In the genomic region with DNA sequence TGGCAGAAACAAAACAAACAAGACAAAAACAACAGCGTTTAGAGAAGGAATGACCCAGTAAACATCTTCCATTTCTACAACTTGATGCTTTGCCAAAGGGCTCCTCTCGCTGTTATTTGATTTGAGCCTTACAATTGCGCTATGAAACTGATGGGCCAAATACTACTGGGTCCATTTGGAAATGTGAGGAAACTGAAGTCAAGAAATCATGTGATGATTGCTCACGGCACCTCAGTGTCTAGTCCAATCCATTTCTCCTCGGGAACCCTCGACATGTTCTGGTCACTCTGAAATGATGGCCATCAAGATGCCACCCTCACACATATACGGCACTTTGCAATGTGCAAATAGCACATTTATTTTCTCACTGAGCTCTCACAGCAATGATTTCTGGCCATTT, we compare ENCODE assay signal across 1 cellular context.
TF ChIP-seq lines count a peak whose summit lies in the region.

No MANE protein-coding gene starts in this region.

TF ChIP-seq in GM23338, 12 proteins besides CTCF, POLR2A, EP300 and RAD21 (continued from another document):
- TF ChIP-seq, protein P1, sequence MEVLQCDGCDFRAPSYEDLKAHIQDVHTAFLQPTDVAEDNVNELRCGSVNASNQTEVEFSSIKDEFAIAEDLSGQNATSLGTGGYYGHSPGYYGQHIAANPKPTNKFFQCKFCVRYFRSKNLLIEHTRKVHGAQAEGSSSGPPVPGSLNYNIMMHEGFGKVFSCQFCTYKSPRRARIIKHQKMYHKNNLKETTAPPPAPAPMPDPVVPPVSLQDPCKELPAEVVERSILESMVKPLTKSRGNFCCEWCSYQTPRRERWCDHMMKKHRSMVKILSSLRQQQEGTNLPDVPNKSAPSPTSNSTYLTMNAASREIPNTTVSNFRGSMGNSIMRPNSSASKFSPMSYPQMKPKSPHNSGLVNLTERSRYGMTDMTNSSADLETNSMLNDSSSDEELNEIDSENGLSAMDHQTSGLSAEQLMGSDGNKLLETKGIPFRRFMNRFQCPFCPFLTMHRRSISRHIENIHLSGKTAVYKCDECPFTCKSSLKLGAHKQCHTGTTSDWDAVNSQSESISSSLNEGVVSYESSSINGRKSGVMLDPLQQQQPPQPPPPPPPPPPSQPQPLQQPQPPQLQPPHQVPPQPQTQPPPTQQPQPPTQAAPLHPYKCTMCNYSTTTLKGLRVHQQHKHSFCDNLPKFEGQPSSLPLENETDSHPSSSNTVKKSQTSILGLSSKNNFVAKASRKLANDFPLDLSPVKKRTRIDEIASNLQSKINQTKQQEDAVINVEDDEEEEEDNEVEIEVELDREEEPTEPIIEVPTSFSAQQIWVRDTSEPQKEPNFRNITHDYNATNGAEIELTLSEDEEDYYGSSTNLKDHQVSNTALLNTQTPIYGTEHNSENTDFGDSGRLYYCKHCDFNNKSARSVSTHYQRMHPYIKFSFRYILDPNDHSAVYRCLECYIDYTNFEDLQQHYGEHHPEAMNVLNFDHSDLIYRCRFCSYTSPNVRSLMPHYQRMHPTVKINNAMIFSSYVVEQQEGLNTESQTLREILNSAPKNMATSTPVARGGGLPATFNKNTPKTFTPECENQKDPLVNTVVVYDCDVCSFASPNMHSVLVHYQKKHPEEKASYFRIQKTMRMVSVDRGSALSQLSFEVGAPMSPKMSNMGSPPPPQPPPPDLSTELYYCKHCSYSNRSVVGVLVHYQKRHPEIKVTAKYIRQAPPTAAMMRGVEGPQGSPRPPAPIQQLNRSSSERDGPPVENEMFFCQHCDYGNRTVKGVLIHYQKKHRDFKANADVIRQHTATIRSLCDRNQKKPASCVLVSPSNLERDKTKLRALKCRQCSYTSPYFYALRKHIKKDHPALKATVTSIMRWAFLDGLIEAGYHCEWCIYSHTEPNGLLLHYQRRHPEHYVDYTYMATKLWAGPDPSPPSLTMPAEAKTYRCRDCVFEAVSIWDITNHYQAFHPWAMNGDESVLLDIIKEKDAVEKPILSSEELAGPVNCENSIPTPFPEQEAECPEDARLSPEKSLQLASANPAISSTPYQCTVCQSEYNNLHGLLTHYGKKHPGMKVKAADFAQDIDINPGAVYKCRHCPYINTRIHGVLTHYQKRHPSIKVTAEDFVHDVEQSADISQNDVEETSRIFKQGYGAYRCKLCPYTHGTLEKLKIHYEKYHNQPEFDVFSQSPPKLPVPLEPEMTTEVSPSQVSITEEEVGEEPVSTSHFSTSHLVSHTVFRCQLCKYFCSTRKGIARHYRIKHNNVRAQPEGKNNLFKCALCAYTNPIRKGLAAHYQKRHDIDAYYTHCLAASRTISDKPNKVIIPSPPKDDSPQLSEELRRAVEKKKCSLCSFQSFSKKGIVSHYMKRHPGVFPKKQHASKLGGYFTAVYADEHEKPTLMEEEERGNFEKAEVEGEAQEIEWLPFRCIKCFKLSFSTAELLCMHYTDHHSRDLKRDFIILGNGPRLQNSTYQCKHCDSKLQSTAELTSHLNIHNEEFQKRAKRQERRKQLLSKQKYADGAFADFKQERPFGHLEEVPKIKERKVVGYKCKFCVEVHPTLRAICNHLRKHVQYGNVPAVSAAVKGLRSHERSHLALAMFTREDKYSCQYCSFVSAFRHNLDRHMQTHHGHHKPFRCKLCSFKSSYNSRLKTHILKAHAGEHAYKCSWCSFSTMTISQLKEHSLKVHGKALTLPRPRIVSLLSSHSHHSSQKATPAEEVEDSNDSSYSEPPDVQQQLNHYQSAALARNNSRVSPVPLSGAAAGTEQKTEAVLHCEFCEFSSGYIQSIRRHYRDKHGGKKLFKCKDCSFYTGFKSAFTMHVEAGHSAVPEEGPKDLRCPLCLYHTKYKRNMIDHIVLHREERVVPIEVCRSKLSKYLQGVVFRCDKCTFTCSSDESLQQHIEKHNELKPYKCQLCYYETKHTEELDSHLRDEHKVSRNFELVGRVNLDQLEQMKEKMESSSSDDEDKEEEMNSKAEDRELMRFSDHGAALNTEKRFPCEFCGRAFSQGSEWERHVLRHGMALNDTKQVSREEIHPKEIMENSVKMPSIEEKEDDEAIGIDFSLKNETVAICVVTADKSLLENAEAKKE (CRISPR knock-in tag; IDR thresholded peaks at IDR 0.05): no peak
- TF ChIP-seq, protein P2, sequence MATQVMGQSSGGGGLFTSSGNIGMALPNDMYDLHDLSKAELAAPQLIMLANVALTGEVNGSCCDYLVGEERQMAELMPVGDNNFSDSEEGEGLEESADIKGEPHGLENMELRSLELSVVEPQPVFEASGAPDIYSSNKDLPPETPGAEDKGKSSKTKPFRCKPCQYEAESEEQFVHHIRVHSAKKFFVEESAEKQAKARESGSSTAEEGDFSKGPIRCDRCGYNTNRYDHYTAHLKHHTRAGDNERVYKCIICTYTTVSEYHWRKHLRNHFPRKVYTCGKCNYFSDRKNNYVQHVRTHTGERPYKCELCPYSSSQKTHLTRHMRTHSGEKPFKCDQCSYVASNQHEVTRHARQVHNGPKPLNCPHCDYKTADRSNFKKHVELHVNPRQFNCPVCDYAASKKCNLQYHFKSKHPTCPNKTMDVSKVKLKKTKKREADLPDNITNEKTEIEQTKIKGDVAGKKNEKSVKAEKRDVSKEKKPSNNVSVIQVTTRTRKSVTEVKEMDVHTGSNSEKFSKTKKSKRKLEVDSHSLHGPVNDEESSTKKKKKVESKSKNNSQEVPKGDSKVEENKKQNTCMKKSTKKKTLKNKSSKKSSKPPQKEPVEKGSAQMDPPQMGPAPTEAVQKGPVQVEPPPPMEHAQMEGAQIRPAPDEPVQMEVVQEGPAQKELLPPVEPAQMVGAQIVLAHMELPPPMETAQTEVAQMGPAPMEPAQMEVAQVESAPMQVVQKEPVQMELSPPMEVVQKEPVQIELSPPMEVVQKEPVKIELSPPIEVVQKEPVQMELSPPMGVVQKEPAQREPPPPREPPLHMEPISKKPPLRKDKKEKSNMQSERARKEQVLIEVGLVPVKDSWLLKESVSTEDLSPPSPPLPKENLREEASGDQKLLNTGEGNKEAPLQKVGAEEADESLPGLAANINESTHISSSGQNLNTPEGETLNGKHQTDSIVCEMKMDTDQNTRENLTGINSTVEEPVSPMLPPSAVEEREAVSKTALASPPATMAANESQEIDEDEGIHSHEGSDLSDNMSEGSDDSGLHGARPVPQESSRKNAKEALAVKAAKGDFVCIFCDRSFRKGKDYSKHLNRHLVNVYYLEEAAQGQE (IDR thresholded peaks at IDR 0.05; ENCODE audit: unreplicated experiment): no peak
